1 cellular context compared by ENCODE assay signal in genomic region chr16:64409762-64410161, GRCh38.
TF ChIP-seq lines count a peak whose summit lies in the region.

No MANE protein-coding gene starts in this region.

TF ChIP-seq in H1, 55 proteins besides CTCF, POLR2A, EP300 and RAD21:
- TF ChIP-seq CHD2 (IDR thresholded peaks at IDR 0.05; ENCODE audit: low read length) (no peak), GABPA (IDR thresholded peaks at IDR 0.05; ENCODE audit: borderline replicate concordance, insufficient read depth, low read length) (no peak), RBBP5 (IDR thresholded peaks at IDR 0.05; ENCODE audit: borderline replicate concordance, low read depth, low read length) (no peak), MAFK (IDR thresholded peaks at IDR 0.05; ENCODE audit: low read depth, low read length) (no peak), SP2 (IDR thresholded peaks at IDR 0.05; ENCODE audit: low read length) (no peak), RFX5 (IDR thresholded peaks at IDR 0.05; ENCODE audit: borderline replicate concordance, low read depth, low read length) (no peak), KDM1A (IDR thresholded peaks at IDR 0.05; ENCODE audit: borderline replicate concordance, low read length) (no peak), BRCA1 (IDR thresholded peaks at IDR 0.05; ENCODE audit: low read depth, low read length) (no peak)
- TF ChIP-seq, protein P1, sequence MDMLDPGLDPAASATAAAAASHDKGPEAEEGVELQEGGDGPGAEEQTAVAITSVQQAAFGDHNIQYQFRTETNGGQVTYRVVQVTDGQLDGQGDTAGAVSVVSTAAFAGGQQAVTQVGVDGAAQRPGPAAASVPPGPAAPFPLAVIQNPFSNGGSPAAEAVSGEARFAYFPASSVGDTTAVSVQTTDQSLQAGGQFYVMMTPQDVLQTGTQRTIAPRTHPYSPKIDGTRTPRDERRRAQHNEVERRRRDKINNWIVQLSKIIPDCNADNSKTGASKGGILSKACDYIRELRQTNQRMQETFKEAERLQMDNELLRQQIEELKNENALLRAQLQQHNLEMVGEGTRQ (IDR thresholded peaks at IDR 0.05; ENCODE audit: low read length) = no peak
